17 cellular contexts compared by ENCODE assay signal in the genomic region with DNA sequence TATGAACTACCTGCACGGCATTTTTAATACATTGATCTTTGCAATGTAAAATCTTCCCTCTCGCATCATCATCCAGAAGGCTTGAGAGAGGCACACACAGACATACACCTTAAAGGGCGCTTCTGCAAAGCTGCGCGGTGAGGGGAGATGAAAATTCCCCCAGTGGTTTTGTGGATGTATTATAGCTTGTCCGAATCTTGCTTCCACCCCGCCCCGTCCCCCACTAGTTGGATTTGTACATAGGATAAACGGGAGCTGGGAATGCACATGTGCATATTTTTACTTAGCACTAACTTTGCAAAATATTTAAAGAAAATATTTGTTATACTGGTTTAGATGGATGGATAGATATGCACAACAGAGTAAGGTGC. TPM values are rescaled to one million over a fixed set of nuclear protein-coding genes. Genes with fewer than 3 reads are reported as not detected.
A peak's percentile ranks its signal among the peaks of the same experiment; 100 is the strongest.
DNase-seq lines count a peak whose midpoint lies in the region; ATAC-seq and TF ChIP-seq lines count a peak whose summit lies in the region.
"Had no signal": no experiment of that assay in that cellular context is flagged by ENCODE, and none has a peak within 500 bp of the region (broad histone marks: within the 10 kb centered on the region; RNA-seq: fewer than 3 reads in every experiment).

No MANE protein-coding gene starts in this region.

- intact Hi-C loops in left ventricle myocardium inferior (cut with micrococcal nuclease): no loop called here
- intact Hi-C loops in Right ventricle myocardium inferior (cut with DNase I): no loop called here

- no peak overlapping the region for H3K4me3 Mint-ChIP-seq in T-cell

- H3K27ac Mint-ChIP-seq in T-cell: no peak overlapping the region

- H3K4me3 ChIP-seq in left ventricle myocardium inferior: peak overlapping the region; percentile 62
- peak overlapping the region; percentile 40 for H3K4me3 ChIP-seq in endocrine pancreas (ENCODE audit: control insufficient read depth, insufficient read depth, low read length)
- peak overlapping the region; percentile 31 for H3K4me3 ChIP-seq in mesodermal cell (ENCODE audit: extremely low read depth, insufficient read depth, low read length, poor library complexity, severe bottlenecking)
- H3K4me3 ChIP-seq: body of pancreas, prostate gland had no signal

- H3K4me1 ChIP-seq in left ventricle myocardium inferior (peaks cover 12% of the 10 kb centered on the region), endocrine pancreas (ENCODE audit: control insufficient read depth, insufficient read depth, low read length) (no peaks in the 10 kb centered on the region), mesodermal cell (ENCODE audit: control insufficient read depth, insufficient read depth, low read length, poor library complexity, severe bottlenecking) (no peaks in the 10 kb centered on the region)
- H3K4me1 ChIP-seq: Peyer's patch, prostate gland had no signal

- H3K4me1 Mint-ChIP-seq in T-cell: peaks cover 3 to 6% (median 3%) of the 10 kb centered on the region in 3 donors

- POLR2A ChIA-PET in T-cell (lab: Charles Lee): no interaction called here

- DNase-seq in left ventricle myocardium inferior (no peak), Right ventricle myocardium inferior (ENCODE audit: missing footprints) (no peak), HuH-7 (ENCODE audit: low spot score) (no peak), A172 (ENCODE audit: low spot score) (no peak), T-cell (no peak)
- DNase-seq: activated gamma-delta T cell; effector memory CD4-positive, alpha-beta T cell; NCI-H2029 treated with DMSO at 0.1 percent for 48 hours; Peyer's patch had no signal

- H3K27me3 ChIP-seq in left ventricle myocardium inferior (ENCODE audit: low read depth): peaks cover 90% of the 10 kb centered on the region
- H3K27me3 ChIP-seq in endocrine pancreas (ENCODE audit: control insufficient read depth, insufficient read depth, low read length): no peaks in the 10 kb centered on the region

- H3K27ac ChIP-seq in left ventricle myocardium inferior (replicated peaks) (no peak overlapping the region), mesodermal cell (ENCODE audit: low read depth, low read length, severe bottlenecking) (no peak overlapping the region)
- H3K27ac ChIP-seq: body of pancreas, Peyer's patch, prostate gland had no signal

- 0% methylated on average over 1 of the region's 9 CpGs; no CpG with 5 or more reads in 1 of the 2 experiments for WGBS in mesodermal cell (ENCODE audit: insufficient coverage in 2 of 2), 2 experiments

- TF ChIP-seq CTCF in left ventricle myocardium inferior (IDR thresholded peaks at IDR 0.05; ENCODE audit: borderline replicate concordance): no peak

- H3K36me3 Mint-ChIP-seq in T-cell: no peaks in the 10 kb centered on the region

- CTCF ChIA-PET in T-cell (lab: Charles Lee): no interaction called here

- ATAC-seq in Right ventricle myocardium inferior (no peak), T-cell (replicated peaks in 1 of 4) (no peak), esophagus mucosa (no peak)
- ATAC-seq: body of pancreas had no signal

- H3K9me3 ChIP-seq in left ventricle myocardium inferior (replicated peaks): no peaks in the 10 kb centered on the region
- no peaks in the 10 kb centered on the region for H3K9me3 ChIP-seq in endocrine pancreas (ENCODE audit: control insufficient read depth, low read length)
- no peaks in the 10 kb centered on the region for H3K9me3 ChIP-seq in mesodermal cell (ENCODE audit: control insufficient read depth, low read length)
- H3K9me3 ChIP-seq: body of pancreas, MG63, Peyer's patch, prostate gland had no signal

- no peaks in the 10 kb centered on the region for H3K36me3 ChIP-seq in left ventricle myocardium inferior
- H3K36me3 ChIP-seq in endocrine pancreas (ENCODE audit: control insufficient read depth, insufficient read depth, low read length): no peaks in the 10 kb centered on the region
- no peaks in the 10 kb centered on the region for H3K36me3 ChIP-seq in mesodermal cell (ENCODE audit: control insufficient read depth, insufficient read depth, low read length)
- H3K36me3 ChIP-seq: MG63, Peyer's patch, prostate gland had no signal

- H3K9me3 Mint-ChIP-seq in T-cell: peaks cover 0 to 13% (median 13%) of the 10 kb centered on the region in 3 donors

- H3K9ac ChIP-seq in endocrine pancreas (ENCODE audit: control insufficient read depth, insufficient read depth, low read length): no peak overlapping the region

- H3K27me3 Mint-ChIP-seq in T-cell: peaks cover 25 to 27% of the 10 kb centered on the region in 2 donors

RNA-seq across cellular contexts. Expression of a gene that starts 0.5 kb away (rescaled TPM):
- total RNA-seq in left ventricle myocardium inferior (0.33 TPM), Right ventricle myocardium inferior (0.35 TPM), T-cell (under 1 TPM in 1 of 5 donors, not detected in 4; 0.06 TPM), esophagus mucosa (not detected)
- 1.4 TPM for polyA plus RNA-seq in mesodermal cell (2013, experiment 1 of 2)
- polyA plus RNA-seq in mesodermal cell (2013, experiment 2 of 2): 0.91 TPM
- 0.07 TPM in 1 of 2 replicates, not detected in the other for total RNA-seq in A172 (2014; rRNA removed; shearing (Covaris generic))
- total RNA-seq: activated CD8-positive, alpha-beta memory T cell treated with anti-CD3 and anti-CD28 coated beads for 36 hours had no signal

RNA-seq across cellular contexts. Expression of a gene that starts 5.7 kb away (rescaled TPM):
- total RNA-seq in left ventricle myocardium inferior (0.66 TPM), Right ventricle myocardium inferior (0.32 TPM), T-cell (under 1 TPM in 1 of 5 donors, not detected in 4; 0.06 TPM), esophagus mucosa (not detected)
- 0.07 TPM for polyA plus RNA-seq in mesodermal cell (2013, experiment 1 of 2)
- polyA plus RNA-seq in mesodermal cell (2013, experiment 2 of 2): not detected
- not detected in 2 replicates for total RNA-seq in A172 (2014; rRNA removed; shearing (Covaris generic))
- total RNA-seq: activated CD8-positive, alpha-beta memory T cell treated with anti-CD3 and anti-CD28 coated beads for 36 hours; body of pancreas; kidney; Peyer's patch had no signal
